In genomic region chr3:53691885-53692284, GRCh38 we compare ENCODE assay signal across 1 cellular context.
TF ChIP-seq lines count a peak whose summit lies in the region.

No MANE protein-coding gene starts in this region.

TF ChIP-seq in GM23338, 12 proteins besides CTCF, POLR2A, EP300 and RAD21 (continued from another document):
- TF ChIP-seq ZNF462 (CRISPR knock-in tag; IDR thresholded peaks at IDR 0.05), result no peak
- TF ChIP-seq JUNB (IDR thresholded peaks at IDR 0.05; ENCODE audit: unreplicated experiment), result no peak
